Comparison of ENCODE assay signal across 10 cellular contexts in the genomic region with DNA sequence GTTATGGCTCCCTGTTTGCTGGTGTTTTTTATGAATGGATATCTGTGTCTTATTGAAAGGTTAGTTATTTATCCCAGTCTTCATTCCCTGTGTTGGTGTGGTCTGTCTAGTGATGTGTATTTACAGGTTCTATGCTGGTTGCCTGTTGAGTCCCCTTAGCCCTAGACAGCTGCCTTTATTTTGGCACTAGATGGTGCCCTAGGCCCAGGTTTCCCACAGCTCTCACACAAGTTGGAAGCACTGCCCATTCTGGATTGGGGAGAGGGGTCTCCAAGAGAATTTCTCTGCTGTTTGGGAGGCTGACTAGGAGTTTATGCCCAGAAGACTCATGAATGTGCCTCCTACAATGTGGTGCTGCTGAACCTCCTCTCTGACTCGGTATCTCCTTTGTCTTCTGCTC. TPM values are rescaled to one million over a fixed set of nuclear protein-coding genes. Genes with fewer than 3 reads are reported as not detected.
DNase-seq lines count a peak whose midpoint lies in the region; ATAC-seq and TF ChIP-seq lines count a peak whose summit lies in the region.
"Had no signal": no experiment of that assay in that cellular context is flagged by ENCODE, and none has a peak within 500 bp of the region (broad histone marks: within the 10 kb centered on the region; RNA-seq: fewer than 3 reads in every experiment).

No MANE protein-coding gene starts in this region.

- TF ChIP-seq CTCF in GM12875 (IDR thresholded peaks at IDR 0.05; ENCODE audit: borderline replicate concordance, insufficient read depth, low read depth, low read length) (peak; percentile 20; the same call in 1 of the 2 replicates), IMR-90 (conservative IDR thresholded peaks at IDR 0.05; ENCODE audit: low read depth, low read length) (no peak), neural cell (IDR thresholded peaks at IDR 0.05; ENCODE audit: poor library complexity, severe bottlenecking) (peak; percentile 49), prostate gland (IDR thresholded peaks at IDR 0.05) (peak in 1 of 4 experiments; percentile 13)

- WGBS in IMR-90 (ENCODE audit: extremely low coverage in 2 of 2, insufficient read length in 1 of 2), 2 experiments, result no CpG with 5 or more reads among the region's 1 CpG
- WGBS in prostate gland, result 45% methylated on average over 1 of the region's 1 CpG

- BruUV-seq in IMR-90 (replicated peaks; lab: Mats Ljungman, UMichigan), result no TSS peak

- no peaks in the 10 kb centered on the region for H3K79me2 ChIP-seq in neural cell (replicated peaks; ENCODE audit: insufficient read depth, low read length)

- in situ Hi-C loops in IMR-90 (cut with MboI; ENCODE audit: low sequenced_read_pairs), result no loop called here

- H3K9ac ChIP-seq in IMR-90 (ENCODE audit: low read depth, low read length) (no peak overlapping the region), neural cell (ENCODE audit: low read length) (no peak overlapping the region)

- no peak overlapping the region for H2BK120ac ChIP-seq in IMR-90 (ENCODE audit: low read depth, low read length)

- H3K27ac ChIP-seq in IMR-90 (ENCODE audit: insufficient read depth, low read length) (no peak overlapping the region), neural cell (ENCODE audit: low read length) (no peak overlapping the region), prostate gland (no peak overlapping the region)
- H3K27ac ChIP-seq: skin epidermis had no signal

- TF ChIP-seq POLR2A in IMR-90 (IDR thresholded peaks at IDR 0.05; ENCODE audit: low read depth, low read length) (no peak), prostate gland (IDR thresholded peaks at IDR 0.05) (no peak)

- H3K27me3 ChIP-seq in IMR-90 (ENCODE audit: control insufficient read depth, insufficient read depth, low read length), result no peaks in the 10 kb centered on the region
- no peaks in the 10 kb centered on the region for H3K27me3 ChIP-seq in neural cell (ENCODE audit: insufficient read depth, low read depth, low read length)
- H3K27me3 ChIP-seq in prostate gland (replicated peaks; ENCODE audit: insufficient read depth), result no peaks in the 10 kb centered on the region

- H3K36me3 ChIP-seq in IMR-90 (ENCODE audit: control insufficient read depth, insufficient read depth, low read length), result no peaks in the 10 kb centered on the region
- H3K36me3 ChIP-seq in neural cell (ENCODE audit: insufficient read depth, low read length), result no peaks in the 10 kb centered on the region
- H3K36me3 ChIP-seq in prostate gland, result no peaks in the 10 kb centered on the region

- H2BK5ac ChIP-seq in IMR-90 (ENCODE audit: low read depth, low read length, poor library complexity, severe bottlenecking), result no peak overlapping the region

- H3K18ac ChIP-seq in IMR-90 (ENCODE audit: low read depth, low read length), result no peak overlapping the region

- POLR2A ChIA-PET in IMR-90 (lab: Charles Lee; ENCODE audit: unreplicated experiment), result no interaction called here

- no peak overlapping the region for H4K91ac ChIP-seq in IMR-90 (ENCODE audit: insufficient read depth, low read depth, low read length)

- 0 out of 2 replicates have a peak, but pooled peaks cover 3% of the 10 kb centered on the region for H3K9me3 ChIP-seq in IMR-90 (ENCODE audit: control insufficient read depth, insufficient read depth, low read length)
- peaks cover 5% of the 10 kb centered on the region for H3K9me3 ChIP-seq in neural cell (ENCODE audit: low read length)
- H3K9me3 ChIP-seq in prostate gland, result no peaks in the 10 kb centered on the region

- H3K14ac ChIP-seq in IMR-90 (replicated peaks; ENCODE audit: low read depth, low read length), result no peak overlapping the region

- H3K4me3 ChIP-seq in GM12875 (ENCODE audit: low read depth, low read length) (no peak overlapping the region), IMR-90 (ENCODE audit: insufficient read depth, low read depth, low read length) (no peak overlapping the region), neural cell (ENCODE audit: low read length) (no peak overlapping the region), prostate gland (no peak overlapping the region)
- H3K4me3 ChIP-seq: skin epidermis had no signal

- H3F3A ChIP-seq in neural cell (ENCODE audit: insufficient read depth, low read length, poor library complexity, severe bottlenecking), result no peaks in the 10 kb centered on the region

- H2BK20ac ChIP-seq in IMR-90 (ENCODE audit: low read depth, low read length), result no peak overlapping the region

- H2BK15ac ChIP-seq in IMR-90 (ENCODE audit: low read depth, low read length), result no peak overlapping the region

- DNase-seq in IMR-90 (no peak), astrocyte of the hippocampus (ENCODE audit: low read depth, low spot score) (peak; percentile 54), prostate gland (ENCODE audit: low spot score) (no peak), occipital lobe (lab: John Stamatoyannopoulos, UW) (no peak)
- no peak for DNase-seq in activated naive CD4-positive, alpha-beta T cell treated with anti-CD3 and anti-CD28 coated beads, Interleukin-2, amount 50 U/mL, for 16 hours
- DNase-seq: effector CD4-positive, alpha-beta T cell had no signal

- no peak overlapping the region for H2AK9ac ChIP-seq in IMR-90 (replicated peaks; ENCODE audit: low read depth, low read length, poor library complexity)

- H3K4ac ChIP-seq in IMR-90 (ENCODE audit: low read depth, low read length), result no peak overlapping the region

- no peak overlapping the region for H2AFZ ChIP-seq in IMR-90 (replicated peaks; ENCODE audit: low read length, poor library complexity)
- H2AFZ ChIP-seq in neural cell (ENCODE audit: low read depth, low read length), result no peak overlapping the region

- ATAC-seq in IMR-90 (ENCODE audit: low read depth), result no peak

- dilution Hi-C loops in IMR-90 (cut with HindIII; ENCODE audit: low sequenced_read_pairs, unreplicated experiment), result no loop called here

- H3K56ac ChIP-seq in IMR-90 (ENCODE audit: extremely low read depth, insufficient read depth, low read length), result no peak overlapping the region

- intact Hi-C loops in IMR-90 (cut with micrococcal nuclease), result no loop called here
- intact Hi-C loops in prostate gland (cut with DNase I), result no loop called here

- H3K4me1 ChIP-seq in IMR-90 (ENCODE audit: control insufficient read depth, insufficient read depth, low read length) (no peaks in the 10 kb centered on the region), prostate gland (replicated peaks) (no peaks in the 10 kb centered on the region)

- CTCF ChIA-PET in IMR-90 (lab: Yijun Ruan, JAX), result no interaction called here

- TF ChIP-seq EP300 in neural cell (conservative IDR thresholded peaks at IDR 0.05; ENCODE audit: poor library complexity, severe bottlenecking), result no peak

- H3K79me1 ChIP-seq in IMR-90 (ENCODE audit: low read depth in 1 of 2, low read length in 2 of 2), result no peaks in the 10 kb centered on the region

- no peak overlapping the region for H4K5ac ChIP-seq in IMR-90 (ENCODE audit: low read depth, low read length)

- H3K9me1 ChIP-seq in IMR-90 (ENCODE audit: insufficient read depth, low read length), result no peaks in the 10 kb centered on the region

- no peak overlapping the region for H2AK5ac ChIP-seq in IMR-90 (ENCODE audit: low read depth, low read length)

- H4K20me1 ChIP-seq in IMR-90 (ENCODE audit: insufficient read depth, low read length) (no peaks in the 10 kb centered on the region), neural cell (ENCODE audit: insufficient read depth) (no peaks in the 10 kb centered on the region)

- no peak overlapping the region for H3K23ac ChIP-seq in IMR-90 (ENCODE audit: low read depth, low read length)

- TF ChIP-seq RAD21 in IMR-90 (IDR thresholded peaks at IDR 0.05; ENCODE audit: low read length), result 0 out of 2 replicates have a peak, but pooled peaks have one; percentile 8
- peak; percentile 59 for TF ChIP-seq RAD21 in neural cell (conservative IDR thresholded peaks at IDR 0.05)

- H3K4me2 ChIP-seq in IMR-90 (ENCODE audit: low read depth, low read length) (no peak overlapping the region), neural cell (ENCODE audit: low read length) (no peak overlapping the region)

- H4K8ac ChIP-seq in IMR-90 (ENCODE audit: low read depth in 2 of 2, low read length in 2 of 2), result no peak overlapping the region

- H3K9me2 ChIP-seq in neural cell (ENCODE audit: insufficient read depth, low read length), result no peaks in the 10 kb centered on the region

TF ChIP-seq in IMR-90, 13 proteins besides CTCF, POLR2A, EP300 and RAD21 (continues in another document):
- TF ChIP-seq NFE2L2 (IDR thresholded peaks at IDR 0.05; ENCODE audit: low read depth, low read length), result no peak
- TF ChIP-seq MAFK (IDR thresholded peaks at IDR 0.05; ENCODE audit: low read depth, low read length), result no peak
- no peak for TF ChIP-seq CHD1 (IDR thresholded peaks at IDR 0.05; ENCODE audit: low read depth, low read length)
- TF ChIP-seq, protein P1, sequence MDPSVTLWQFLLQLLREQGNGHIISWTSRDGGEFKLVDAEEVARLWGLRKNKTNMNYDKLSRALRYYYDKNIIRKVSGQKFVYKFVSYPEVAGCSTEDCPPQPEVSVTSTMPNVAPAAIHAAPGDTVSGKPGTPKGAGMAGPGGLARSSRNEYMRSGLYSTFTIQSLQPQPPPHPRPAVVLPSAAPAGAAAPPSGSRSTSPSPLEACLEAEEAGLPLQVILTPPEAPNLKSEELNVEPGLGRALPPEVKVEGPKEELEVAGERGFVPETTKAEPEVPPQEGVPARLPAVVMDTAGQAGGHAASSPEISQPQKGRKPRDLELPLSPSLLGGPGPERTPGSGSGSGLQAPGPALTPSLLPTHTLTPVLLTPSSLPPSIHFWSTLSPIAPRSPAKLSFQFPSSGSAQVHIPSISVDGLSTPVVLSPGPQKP (IDR thresholded peaks at IDR 0.05; ENCODE audit: borderline replicate concordance, low read depth, low read length), result no peak

TF ChIP-seq in neural cell, 6 proteins besides CTCF, POLR2A, EP300 and RAD21:
- peak; percentile 55 for TF ChIP-seq SMC3 (conservative IDR thresholded peaks at IDR 0.05; ENCODE audit: poor library complexity)
- TF ChIP-seq EZH2 (IDR thresholded peaks at IDR 0.05; ENCODE audit: borderline replicate concordance, insufficient read depth, low read length, poor library complexity, severe bottlenecking), result no peak

RNA-seq across cellular contexts. Expression of a gene that starts 12.4 kb away (rescaled TPM):
- not detected in 2 replicates for total RNA-seq in IMR-90 (2012; rRNA removed)
- not detected in 2 replicates for polyA plus RNA-seq in IMR-90 (2012; rRNA removed)
- not detected in 2 replicates for polyA plus RNA-seq in IMR-90 (2012; cell fraction: cytosol; rRNA removed)
- not detected in 2 replicates for polyA plus RNA-seq in IMR-90 (2012; cell fraction: nucleus; rRNA removed; ENCODE audit: low replicate concordance)
- 2.8 and 2.9 TPM in 2 replicates for polyA plus RNA-seq in neural cell
- 8.5 and 10.9 TPM in 2 replicates for polyA minus RNA-seq in neural cell
- under 1 TPM in 1 of 2 donors, not detected in 1; 0.68 TPM for total RNA-seq in prostate gland
- total RNA-seq in occipital lobe, result 22.3 TPM
- total RNA-seq: T-helper 2 cell treated with Interferon-gamma antibody and Interleukin-4, amounts not matched to agents 100 ng/mL and 5 ng/mL, for 36 hours had no signal

Comparison
In these comparisons a context has a peak if more than half of its experiments do, and no peak if none do; other contexts are left out.
1. RNA of a gene that starts 12.4 kb away (total RNA-seq): 22.3 TPM in occipital lobe (single experiment); 0.68 TPM in prostate gland and not detected in IMR-90; every median in the first group is over 10 times any median in the second.